2 cellular contexts compared by ENCODE assay signal in genomic region chr7:143728333-143728862, GRCh38.
TF ChIP-seq lines count a peak whose summit lies in the region.

No MANE protein-coding gene starts in this region.

TF ChIP-seq in liver, 16 proteins besides CTCF, POLR2A, EP300 and RAD21 (continued from another document):
- TF ChIP-seq JUND (IDR thresholded peaks at IDR 0.05) (no peak), EGR1 (IDR thresholded peaks at IDR 0.05; ENCODE audit: low read depth in 2 of 2) (no peak), HNF4G (IDR thresholded peaks at IDR 0.05) (peak; percentile 27), YY1 (IDR thresholded peaks at IDR 0.05) (no peak), ZBTB33 (IDR thresholded peaks at IDR 0.05) (no peak), NR2F2 (IDR thresholded peaks at IDR 0.05) (no peak), HNF4A (conservative IDR thresholded peaks at IDR 0.05) (peak; percentile 79 to 85)

TF ChIP-seq in HepG2, 621 proteins besides CTCF, POLR2A, EP300 and RAD21 (continued from another document):
- TF ChIP-seq BCLAF1 (IDR thresholded peaks at IDR 0.05) = no peak
- no peak for TF ChIP-seq ZNF180 (CRISPR knock-in tag; IDR thresholded peaks at IDR 0.05; ENCODE audit: borderline replicate concordance, low read depth)
- no peak for TF ChIP-seq GLI4 (CRISPR knock-in tag; IDR thresholded peaks at IDR 0.05; ENCODE audit: borderline replicate concordance)
- no peak for TF ChIP-seq IRF1 (CRISPR knock-in tag; IDR thresholded peaks at IDR 0.05; ENCODE audit: low read depth)
- TF ChIP-seq MEIS1 (CRISPR knock-in tag; IDR thresholded peaks at IDR 0.05; ENCODE audit: borderline replicate concordance) = no peak
- TF ChIP-seq HNF1B (CRISPR knock-in tag; IDR thresholded peaks at IDR 0.05) = no peak
- TF ChIP-seq ZNF530 (CRISPR knock-in tag; IDR thresholded peaks at IDR 0.05; ENCODE audit: low read depth) = no peak
